Comparison of ENCODE assay signal across 1 cellular context in genomic region chr4:99088485-99089365, GRCh38.
A peak's percentile ranks its signal among the peaks of the same experiment; 100 is the strongest.
TF ChIP-seq lines count a peak whose summit lies in the region.

Gene ADH5, minus strand, starts transcription at chr4:99088788. Its CDS starts 88 bp downstream, at chr4:99088700.

TF ChIP-seq in HepG2, 621 proteins besides CTCF, POLR2A, EP300 and RAD21 (continued from another document and continues in another):
- TF ChIP-seq ZNF652 (CRISPR knock-in tag; IDR thresholded peaks at IDR 0.05; ENCODE audit: borderline replicate concordance, low read depth), result no peak
- TF ChIP-seq KLF16 (CRISPR knock-in tag; IDR thresholded peaks at IDR 0.05), result no peak; a peak in 1 of 4 replicates
- 0 out of 2 replicates have a peak, but pooled peaks have one; percentile 44 for TF ChIP-seq MLXIP (CRISPR knock-in tag; IDR thresholded peaks at IDR 0.05; ENCODE audit: borderline replicate concordance)
- 0 out of 2 replicates have a peak, but pooled peaks have one; percentile 33 for TF ChIP-seq AHDC1 (CRISPR knock-in tag; IDR thresholded peaks at IDR 0.05; ENCODE audit: borderline replicate concordance)
- peak; percentile 62 for TF ChIP-seq ARID5B (CRISPR knock-in tag; IDR thresholded peaks at IDR 0.05)
- TF ChIP-seq MAFF (IDR thresholded peaks at IDR 0.05; ENCODE audit: low read depth, low read length), result no peak
- TF ChIP-seq HNRNPH1 (optimal IDR thresholded peaks at IDR 0.05; ENCODE audit: low read depth, low read length), result no peak
- no peak for TF ChIP-seq FOXO1 (CRISPR knock-in tag; IDR thresholded peaks at IDR 0.05)
- 0 out of 2 replicates have a peak, but pooled peaks have one; percentile 74 for TF ChIP-seq ZZZ3 (CRISPR knock-in tag; IDR thresholded peaks at IDR 0.05; ENCODE audit: borderline replicate concordance)
- TF ChIP-seq ZNF264 (CRISPR knock-in tag; IDR thresholded peaks at IDR 0.05), result peak; percentile 76; the same call in 1 of the 2 replicates
- TF ChIP-seq TEAD2 (CRISPR knock-in tag; IDR thresholded peaks at IDR 0.05), result 0 out of 2 replicates have a peak, but pooled peaks have one; percentile 10
- no peak for TF ChIP-seq PHB2 (IDR thresholded peaks at IDR 0.05; ENCODE audit: partially characterized antibody)
- TF ChIP-seq ATF6 (CRISPR knock-in tag; conservative IDR thresholded peaks at IDR 0.05), result 0 out of 2 replicates have a peak, but pooled peaks have one; percentile 70
- no peak for TF ChIP-seq SIX1 (CRISPR knock-in tag; IDR thresholded peaks at IDR 0.05; ENCODE audit: borderline replicate concordance)
- peak; percentile 51; the same call in 1 of the 2 replicates for TF ChIP-seq ZNF362 (CRISPR knock-in tag; IDR thresholded peaks at IDR 0.05; ENCODE audit: borderline replicate concordance)
- TF ChIP-seq ADNP (CRISPR knock-in tag; IDR thresholded peaks at IDR 0.05), result no peak
- peak; percentile 86; the same call in 1 of the 2 replicates for TF ChIP-seq ZNF225 (CRISPR knock-in tag; IDR thresholded peaks at IDR 0.05)
- peak; percentile 76 for TF ChIP-seq GMEB1 (CRISPR knock-in tag; IDR thresholded peaks at IDR 0.05; ENCODE audit: borderline replicate concordance)
- no peak for TF ChIP-seq ATM (IDR thresholded peaks at IDR 0.05; ENCODE audit: borderline replicate concordance)
- TF ChIP-seq ZNF367 (CRISPR knock-in tag; IDR thresholded peaks at IDR 0.05; ENCODE audit: borderline replicate concordance), result no peak
- TF ChIP-seq SALL1 (CRISPR knock-in tag; IDR thresholded peaks at IDR 0.05), result peak; percentile 89
- TF ChIP-seq TP53 (CRISPR knock-in tag; conservative IDR thresholded peaks at IDR 0.05), result no peak
- peak; percentile 70; the same call in 1 of the 2 replicates for TF ChIP-seq DMTF1 (CRISPR knock-in tag; IDR thresholded peaks at IDR 0.05)
- no peak for TF ChIP-seq CREB1 (IDR thresholded peaks at IDR 0.05)
- TF ChIP-seq CREB1 (CRISPR knock-in tag; IDR thresholded peaks at IDR 0.05), result no peak
- TF ChIP-seq MTF2 (CRISPR knock-in tag; IDR thresholded peaks at IDR 0.05; ENCODE audit: borderline replicate concordance), result no peak
- TF ChIP-seq SP5 (CRISPR knock-in tag; IDR thresholded peaks at IDR 0.05; ENCODE audit: borderline replicate concordance, low read depth), result peak; percentile 61; the same call in 1 of the 2 replicates
